Comparison of ENCODE assay signal across 24 cellular contexts in the genomic region with DNA sequence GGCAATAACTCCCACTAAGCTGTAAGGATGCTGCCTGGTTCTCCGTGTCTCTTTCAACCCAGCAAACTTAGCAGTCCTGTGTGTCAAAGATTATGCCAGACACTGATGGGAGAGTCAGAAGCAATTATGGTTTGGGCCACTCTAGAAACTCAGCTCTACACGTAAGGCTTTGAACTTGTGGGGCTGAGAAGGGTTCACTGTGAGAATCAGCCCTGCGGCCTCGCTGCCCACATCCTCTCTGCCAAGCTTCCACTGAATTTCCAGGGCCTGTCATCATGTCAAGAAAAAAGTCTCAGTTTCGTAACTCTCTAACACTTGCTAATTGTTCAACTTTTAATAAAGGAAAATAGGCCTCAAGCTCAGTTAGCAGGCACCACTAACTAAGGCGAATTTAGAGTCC.
DNase-seq lines count a peak whose midpoint lies in the region; ATAC-seq, FAIRE-seq and TF ChIP-seq lines count a peak whose summit lies in the region.
"Had no signal": no experiment of that assay in that cellular context is flagged by ENCODE, and none has a peak within 500 bp of the region (broad histone marks: within the 10 kb centered on the region; RNA-seq: fewer than 3 reads in every experiment).

No MANE protein-coding gene starts in this region.

- H3K36me3 ChIP-seq in GM06990 (ENCODE audit: control insufficient read depth, insufficient read depth, low read length) (no peaks in the 10 kb centered on the region), H1 (ENCODE audit: control insufficient read depth in 2 of 4, insufficient read depth in 4 of 4, low read length in 3 of 4) (no peaks in the 10 kb centered on the region)
- H3K36me3 ChIP-seq in CD4-positive, alpha-beta memory T cell (ENCODE audit: insufficient read depth, low read length): no peaks in the 10 kb centered on the region

- no peak overlapping the region for H2AK5ac ChIP-seq in H1 (ENCODE audit: low read depth, low read length)

- intact Hi-C loops in CD4-positive, alpha-beta memory T cell (cut with micrococcal nuclease): no loop called here

- H2BK12ac ChIP-seq in H1 (ENCODE audit: low read depth, low read length): no peak overlapping the region

- no peak overlapping the region for H3K4me2 ChIP-seq in H1 (ENCODE audit: insufficient read depth in 1 of 2, low read depth in 2 of 2, low read length in 2 of 2)

- H3K27me3 ChIP-seq in GM06990 (replicated peaks; ENCODE audit: control insufficient read depth, insufficient read depth, low read length) (no peaks in the 10 kb centered on the region), H1 (replicated peaks in 1 of 4; ENCODE audit: control insufficient read depth in 3 of 4, extremely low read depth in 1 of 4, insufficient read depth in 3 of 4, low read length in 3 of 4) (no peaks in the 10 kb centered on the region)
- H3K27me3 ChIP-seq in CD4-positive, alpha-beta memory T cell (ENCODE audit: insufficient read depth, low read length): no peaks in the 10 kb centered on the region

- no peak for TF ChIP-seq POLR2A in H1 (IDR thresholded peaks at IDR 0.05; ENCODE audit: control extremely low read depth in 1 of 2, low read depth in 2 of 2, low read length in 2 of 2)

- WGBS in H1 (ENCODE audit: extremely low coverage in 1 of 2, insufficient coverage in 1 of 2, insufficient read length in 1 of 2, insufficient replicate concordance in 2 of 2, low coverage in 1 of 2, low lambda C conversion rate in 2 of 2, missing lambda C conversion rate in 1 of 2), 2 experiments: 88% methylated on average over 6 of the region's 6 CpGs; no CpG with 5 or more reads in 1 of the 2 experiments

- H3K56ac ChIP-seq in H1 (replicated peaks; ENCODE audit: insufficient read length, low read depth, low read length): no peak overlapping the region

- H3K4me1 Mint-ChIP-seq in activated naive CD4-positive, alpha-beta T cell treated with anti-CD3 and anti-CD28 coated beads, Interleukin-2, amount 10 ng/mL, durations not matched to agents 7 days and 5 days: no peaks in the 10 kb centered on the region
- no peaks in the 10 kb centered on the region for H3K4me1 Mint-ChIP-seq in CD4-positive, alpha-beta memory T cell

- H4K20me1 ChIP-seq in H1 (replicated peaks in 1 of 2; ENCODE audit: control insufficient read depth in 1 of 2, insufficient read depth in 2 of 2, low read length in 2 of 2): peaks cover 0 to 1% of the 10 kb centered on the region in 2 experiments

- H3K79me1 ChIP-seq in H1 (ENCODE audit: low read depth, low read length): no peaks in the 10 kb centered on the region

- H3K23me2 ChIP-seq in H1 (ENCODE audit: low read depth, low read length): no peaks in the 10 kb centered on the region

- no peak for TF ChIP-seq RAD21 in H1 (IDR thresholded peaks at IDR 0.05 in 1 of 2, conservative IDR thresholded peaks at IDR 0.05 in 1 of 2; ENCODE audit: low read depth in 2 of 2, low read length in 2 of 2)

- TF ChIP-seq EP300 in H1 (IDR thresholded peaks at IDR 0.05; ENCODE audit: borderline replicate concordance in 1 of 2, low read depth in 2 of 2, low read length in 2 of 2): no peak

- H3K36me3 Mint-ChIP-seq in activated naive CD4-positive, alpha-beta T cell treated with anti-CD3 and anti-CD28 coated beads, Interleukin-2, amount 10 ng/mL, durations not matched to agents 7 days and 5 days: no peaks in the 10 kb centered on the region
- H3K36me3 Mint-ChIP-seq in CD4-positive, alpha-beta memory T cell: no peaks in the 10 kb centered on the region

- peak; percentile 12 for DNase-seq in GM06990 (ENCODE audit: extremely low read depth, insufficient read length)
- DNase-seq in HT1080 (ENCODE audit: low read depth): peak; percentile 39
- DNase-seq in H1 (ENCODE audit: low read depth in 1 of 2, low spot score in 2 of 2): no peak
- no peak for DNase-seq in middle frontal gyrus (ENCODE audit: extremely low spot score, low spot score)
- no peak for DNase-seq in activated naive CD4-positive, alpha-beta T cell treated with anti-CD3 and anti-CD28 coated beads, Interleukin-2, amount 10 ng/mL, durations not matched to agents 7 days and 5 days
- DNase-seq in CD4-positive, alpha-beta memory T cell: no peak
- DNase-seq: activated CD8-positive, alpha-beta memory T cell treated with anti-CD3 and anti-CD28 coated beads for 24 hours; activated naive CD4-positive, alpha-beta T cell treated with anti-CD3 and anti-CD28 coated beads, Interleukin-2, amount 50 U/mL, for 16 hours; activated T-cell treated with anti-CD3 and anti-CD28 coated beads, Interleukin-2, amount 50 U/mL, for 48 hours; DMS153; effector memory CD4-positive, alpha-beta T cell; GDM1; glutamatergic neuron; NCI-H1436 treated with DMSO at 0.1 percent for 48 hours; NCI-H2171; NCI-H526; stimulated activated naive CD4-positive, alpha-beta T cell had no signal

- no peak overlapping the region for H3K9ac ChIP-seq in H1 (replicated peaks in 1 of 4; ENCODE audit: extremely low read depth in 1 of 4, low read depth in 3 of 4, low read length in 3 of 4)

- ATAC-seq in GM19452 (IDR thresholded peaks at IDR 0.05; ENCODE audit: unreplicated experiment) (peak; percentile 41), esophagus mucosa (no peak)
- ATAC-seq: activated CD4-positive, CD25-positive, alpha-beta regulatory T cell treated with anti-CD3 and anti-CD28 coated beads, Interleukin-2, amount 50 U/mL, for 24 hours; HepG2 had no signal

- no peak overlapping the region for H4K8ac ChIP-seq in H1 (ENCODE audit: extremely low read depth, insufficient read depth, low read length)

- no peak overlapping the region for H3K23ac ChIP-seq in H1 (ENCODE audit: insufficient read length)

- no peaks in the 10 kb centered on the region for H3K4me1 ChIP-seq in H1 (replicated peaks in 1 of 4; ENCODE audit: control insufficient read depth in 3 of 4, insufficient read depth in 4 of 4, low read length in 3 of 4)
- H3K4me1 ChIP-seq in CD4-positive, alpha-beta memory T cell (ENCODE audit: insufficient read depth, low read length): no peaks in the 10 kb centered on the region

- H3K79me2 ChIP-seq in H1 (ENCODE audit: control insufficient read depth in 1 of 2, insufficient read depth in 2 of 2, low read length in 2 of 2): no peaks in the 10 kb centered on the region

- H3K4me3 Mint-ChIP-seq in activated naive CD4-positive, alpha-beta T cell treated with anti-CD3 and anti-CD28 coated beads, Interleukin-2, amount 10 ng/mL, durations not matched to agents 7 days and 5 days: no peak overlapping the region
- no peak overlapping the region for H3K4me3 Mint-ChIP-seq in CD4-positive, alpha-beta memory T cell
- H3K4me3 Mint-ChIP-seq: nephron had no signal

- H3K4me3 ChIP-seq in GM06990 (replicated peaks; ENCODE audit: low read depth, low read length): no peak overlapping the region
- H3K4me3 ChIP-seq in H1 (ENCODE audit: extremely low read depth in 1 of 4, insufficient read depth in 2 of 4, low read depth in 3 of 4, low read length in 4 of 4): no peak overlapping the region
- no peak overlapping the region for H3K4me3 ChIP-seq in CD4-positive, alpha-beta memory T cell (ENCODE audit: low read length in 2 of 2)

- FAIRE-seq in H1 (lab: Jason Lieb, UNC): no peak
- FAIRE-seq: HepG2 had no signal

- TF ChIP-seq CTCF in GM06990 (IDR thresholded peaks at IDR 0.05; ENCODE audit: insufficient read depth, low read length, poor library complexity, severe bottlenecking): no peak
- TF ChIP-seq CTCF in H1 (IDR thresholded peaks at IDR 0.05; ENCODE audit: control extremely low read depth in 1 of 3, insufficient read depth in 1 of 3, low read depth in 1 of 3, low read length in 3 of 3): no peak

- no peak overlapping the region for H3K27ac ChIP-seq in H1 (ENCODE audit: low read depth, low read length)
- no peak overlapping the region for H3K27ac ChIP-seq in CD4-positive, alpha-beta memory T cell (ENCODE audit: low read depth, low read length)
- H3K27ac ChIP-seq: C4-2B had no signal

- no peak overlapping the region for H2BK20ac ChIP-seq in H1 (ENCODE audit: low read length)

- no peak overlapping the region for H4K91ac ChIP-seq in H1 (replicated peaks; ENCODE audit: insufficient read length, low read length)

- H2BK15ac ChIP-seq in H1 (ENCODE audit: low read length): no peak overlapping the region

- H3K18ac ChIP-seq in H1 (ENCODE audit: extremely low read depth, low read length): no peak overlapping the region

- CTCF ChIA-PET in H1 (lab: Charles Lee; ENCODE audit: partially characterized antibody): interaction anchor here (1.3 to 1.6 kb wide), 3 partner anchors 13 to 532 kb away, joined by 3 to 5 read pairs (median 3); no protein-coding TSS in a partner anchor
- CTCF ChIA-PET in activated naive CD4-positive, alpha-beta T cell treated with anti-CD3 and anti-CD28 coated beads, Interleukin-2, amount 10 ng/mL, durations not matched to agents 7 days and 5 days (lab: Charles Lee): no interaction called here
- CTCF ChIA-PET in CD4-positive, alpha-beta memory T cell (lab: Charles Lee; ENCODE audit: partially characterized antibody): no interaction called here

- peaks cover 2% of the 10 kb centered on the region for H3K9me3 Mint-ChIP-seq in activated naive CD4-positive, alpha-beta T cell treated with anti-CD3 and anti-CD28 coated beads, Interleukin-2, amount 10 ng/mL, durations not matched to agents 7 days and 5 days
- H3K9me3 Mint-ChIP-seq in CD4-positive, alpha-beta memory T cell: peaks cover 0 to 6% (median 4%) of the 10 kb centered on the region in 8 donors
- H3K9me3 Mint-ChIP-seq: nephron had no signal

- no peak overlapping the region for H3K4ac ChIP-seq in H1 (replicated peaks; ENCODE audit: insufficient read length, low read depth, low read length)

- H3K9me3 ChIP-seq in H1 (ENCODE audit: insufficient read depth in 2 of 2, low read depth in 1 of 2, low read length in 1 of 2): no peaks in the 10 kb centered on the region
- no peaks in the 10 kb centered on the region for H3K9me3 ChIP-seq in CD4-positive, alpha-beta memory T cell (ENCODE audit: control insufficient read depth in 1 of 2, low read length in 2 of 2)

- H3K14ac ChIP-seq in H1 (ENCODE audit: insufficient read length): no peak overlapping the region

- H2AFZ ChIP-seq in H1 (ENCODE audit: low read length): no peak overlapping the region

- no peak overlapping the region for H2BK5ac ChIP-seq in H1 (ENCODE audit: low read depth, low read length)

- no peak overlapping the region for H4K5ac ChIP-seq in H1 (ENCODE audit: insufficient read length, low read depth, low read length)

- POLR2A ChIA-PET in H1 (lab: Charles Lee; ENCODE audit: partially characterized antibody): no interaction called here
- POLR2A ChIA-PET in CD4-positive, alpha-beta memory T cell (lab: Charles Lee; ENCODE audit: partially characterized antibody): no interaction called here

- H3K27me3 Mint-ChIP-seq in activated naive CD4-positive, alpha-beta T cell treated with anti-CD3 and anti-CD28 coated beads, Interleukin-2, amount 10 ng/mL, durations not matched to agents 7 days and 5 days: no peaks in the 10 kb centered on the region
- H3K27me3 Mint-ChIP-seq in CD4-positive, alpha-beta memory T cell: no peaks in the 10 kb centered on the region

- H2BK120ac ChIP-seq in H1 (replicated peaks; ENCODE audit: low read depth, low read length): peak overlapping the region; percentile 81

- no peak overlapping the region for H3K27ac Mint-ChIP-seq in activated naive CD4-positive, alpha-beta T cell treated with anti-CD3 and anti-CD28 coated beads, Interleukin-2, amount 10 ng/mL, durations not matched to agents 7 days and 5 days
- H3K27ac Mint-ChIP-seq in CD4-positive, alpha-beta memory T cell: no peak overlapping the region
- H3K27ac Mint-ChIP-seq: nephron, progenitor cell of endocrine pancreas had no signal

TF ChIP-seq in H1, 55 proteins besides CTCF, POLR2A, EP300 and RAD21 (continues in another document):
- TF ChIP-seq SUZ12 (IDR thresholded peaks at IDR 0.05; ENCODE audit: low read length): no peak

Comparison
In these comparisons a context has a peak if more than half of its experiments do, and no peak if none do; other contexts are left out.
1. DNase-seq: peak in GM06990 (single experiment) and HT1080 (single experiment); none in H1 (0 of 2), middle frontal gyrus (single experiment), activated naive CD4-positive, alpha-beta T cell treated with anti-CD3 and anti-CD28 coated beads, Interleukin-2, amount 10 ng/mL, durations not matched to agents 7 days and 5 days (single experiment) and CD4-positive, alpha-beta memory T cell (0 of 5).